ENCODE assay signal across 19 cellular contexts in the genomic region with DNA sequence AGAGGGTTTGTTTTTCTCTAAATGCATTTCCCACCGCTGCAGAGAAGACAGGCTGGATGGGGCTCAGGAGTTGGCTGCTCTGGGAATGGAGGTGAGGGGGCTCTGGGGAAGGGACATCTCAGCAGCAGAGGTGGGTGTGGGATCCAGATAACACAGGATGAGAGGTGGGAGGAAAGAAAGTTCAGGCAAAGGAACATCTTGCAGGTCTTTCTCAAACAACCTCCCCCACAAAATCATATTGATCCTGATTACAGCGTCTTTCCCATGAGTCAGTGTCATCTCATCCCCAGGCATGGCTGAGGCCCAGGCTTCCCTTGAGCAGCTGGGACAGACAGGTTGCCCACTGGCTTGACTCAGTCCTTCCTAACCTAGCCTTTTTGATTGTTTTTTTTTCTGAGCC. TPM values are rescaled to one million over a fixed set of nuclear protein-coding genes. Genes with fewer than 3 reads are reported as not detected.
DNase-seq lines count a peak whose midpoint lies in the region; ATAC-seq and TF ChIP-seq lines count a peak whose summit lies in the region.
"Had no signal": no experiment of that assay in that cellular context is flagged by ENCODE, and none has a peak within 500 bp of the region (broad histone marks: within the 10 kb centered on the region; RNA-seq: fewer than 3 reads in every experiment).

No MANE protein-coding gene starts in this region.

- peaks cover 29% of the 10 kb centered on the region for H3K4me1 Mint-ChIP-seq in activated CD8-positive, alpha-beta T cell treated with anti-CD3 and anti-CD28 coated beads for 36 hours (ENCODE audit: low read depth)

- H3K4me3 Mint-ChIP-seq in activated CD8-positive, alpha-beta T cell treated with anti-CD3 and anti-CD28 coated beads for 36 hours, result no peak overlapping the region
- H3K4me3 Mint-ChIP-seq: CD14-positive monocyte had no signal

- peaks cover 2% of the 10 kb centered on the region for H3K27me3 Mint-ChIP-seq in activated CD8-positive, alpha-beta T cell treated with anti-CD3 and anti-CD28 coated beads for 36 hours

- DNase-seq in activated CD8-positive, alpha-beta memory T cell treated with anti-CD3 and anti-CD28 coated beads for 24 hours, result peak; percentile 61
- DNase-seq in activated CD8-positive, alpha-beta memory T cell treated with anti-CD3 and anti-CD28 coated beads, Interleukin-2, amount 50 U/mL, for 4 hours, result no peak
- DNase-seq in D341Med (ENCODE audit: low spot score) (peak; percentile 11), foreskin keratinocyte (no peak), kidney tubule cell (ENCODE audit: low spot score) (no peak), dermis blood vessel endothelial cell (no peak)
- peak; percentile 61 for DNase-seq in activated CD8-positive, alpha-beta T cell treated with anti-CD3 and anti-CD28 coated beads for 36 hours
- DNase-seq: erythroblast, GOT3, left ventricle myocardium superior, Peyer's patch, upper lobe of left lung had no signal

- intact Hi-C loops in activated CD8-positive, alpha-beta T cell treated with anti-CD3 and anti-CD28 coated beads for 36 hours (cut with micrococcal nuclease), result loop anchor here (5.0 kb wide), 1 partner anchor 35 kb away; no protein-coding TSS in a partner anchor

- H3K27ac ChIP-seq in foreskin keratinocyte, result no peak overlapping the region
- H3K27ac ChIP-seq: cardiac muscle cell, neutrophil, Peyer's patch, upper lobe of left lung had no signal

- H3K27ac Mint-ChIP-seq in activated CD8-positive, alpha-beta T cell treated with anti-CD3 and anti-CD28 coated beads for 36 hours, result peak overlapping the region; percentile 43
- H3K27ac Mint-ChIP-seq: CD14-positive monocyte had no signal

- CTCF ChIA-PET in activated CD8-positive, alpha-beta T cell treated with anti-CD3 and anti-CD28 coated beads for 36 hours (lab: Charles Lee), result interaction anchor here (1.9 kb wide), 1 partner anchor 40 kb away, joined by 5 read pairs; no protein-coding TSS in a partner anchor

- H3K27me3 ChIP-seq in foreskin keratinocyte, result peaks cover 32% of the 10 kb centered on the region
- H3K27me3 ChIP-seq: Peyer's patch, upper lobe of left lung had no signal

- H3K9me3 Mint-ChIP-seq in activated CD8-positive, alpha-beta T cell treated with anti-CD3 and anti-CD28 coated beads for 36 hours, result no peaks in the 10 kb centered on the region

- POLR2A ChIA-PET in activated CD8-positive, alpha-beta T cell treated with anti-CD3 and anti-CD28 coated beads for 36 hours (lab: Charles Lee), result interaction anchor here (0.6 kb wide), 1 partner anchor 88 kb away, joined by 3 read pairs; no protein-coding TSS in a partner anchor

- no peak for TF ChIP-seq CTCF in activated CD8-positive, alpha-beta T cell treated with anti-CD3 and anti-CD28 coated beads for 36 hours (IDR thresholded peaks at IDR 0.05)
- TF ChIP-seq CTCF in foreskin keratinocyte (conservative IDR thresholded peaks at IDR 0.05), result no peak

- no peak for ATAC-seq in activated CD8-positive, alpha-beta T cell treated with anti-CD3 and anti-CD28 coated beads for 36 hours
- ATAC-seq in foreskin keratinocyte (peak; percentile 24), GM19452 (IDR thresholded peaks at IDR 0.05; ENCODE audit: unreplicated experiment) (no peak)
- ATAC-seq: left ventricle myocardium superior, SK-N-SH treated with all-trans-retinoic acid at 6 μM for 48 hours had no signal

- no peaks in the 10 kb centered on the region for H3K36me3 Mint-ChIP-seq in activated CD8-positive, alpha-beta T cell treated with anti-CD3 and anti-CD28 coated beads for 36 hours (ENCODE audit: low read depth)
- H3K36me3 Mint-ChIP-seq: CD14-positive monocyte had no signal

- H3K4me1 ChIP-seq in foreskin keratinocyte, result no peaks in the 10 kb centered on the region
- H3K4me1 ChIP-seq: upper lobe of left lung had no signal

RNA-seq across cellular contexts. Expression of gene ACSL6, which starts 11.3 kb away (rescaled TPM):
- 1 to 10 TPM; 3.3 to 4.7 TPM for total RNA-seq in activated CD8-positive, alpha-beta T cell treated with anti-CD3 and anti-CD28 coated beads for 36 hours
- total RNA-seq in foreskin keratinocyte (0.07 TPM in 2 replicates), dermis blood vessel endothelial cell (0.09 and 0.17 TPM in 2 replicates)
- 0.01 and 0.02 TPM in 2 replicates for polyA plus RNA-seq in foreskin keratinocyte
- total RNA-seq: A673 had no signal

RNA-seq across cellular contexts. Expression of gene IL3, which starts 37.7 kb away (rescaled TPM):
- under 1 TPM; 0.25 to 0.98 TPM for total RNA-seq in activated CD8-positive, alpha-beta T cell treated with anti-CD3 and anti-CD28 coated beads for 36 hours
- total RNA-seq in foreskin keratinocyte (not detected in 2 replicates), dermis blood vessel endothelial cell (not detected in 2 replicates)
- not detected in 2 replicates for polyA plus RNA-seq in foreskin keratinocyte
- total RNA-seq: A673, cardiac muscle cell, left ventricle myocardium superior, mucosa of gallbladder, Peyer's patch, upper lobe of left lung had no signal
- polyA plus RNA-seq: cardiac muscle cell, CD14-positive monocyte had no signal

RNA-seq across cellular contexts. Expression of gene CSF2, which starts 50.9 kb away (rescaled TPM):
- 10 to 100 TPM; 61.5 to 64.1 TPM for total RNA-seq in activated CD8-positive, alpha-beta T cell treated with anti-CD3 and anti-CD28 coated beads for 36 hours
- total RNA-seq in foreskin keratinocyte (7.9 and 25.2 TPM in 2 replicates), dermis blood vessel endothelial cell (0.14 and 0.34 TPM in 2 replicates)
- 9.7 and 30.4 TPM in 2 replicates for polyA plus RNA-seq in foreskin keratinocyte
- total RNA-seq: A673, cardiac muscle cell, left ventricle myocardium superior, mucosa of gallbladder, Peyer's patch had no signal
- polyA plus RNA-seq: cardiac muscle cell, CD14-positive monocyte had no signal

Comparison
In these comparisons a context has a peak if more than half of its experiments do, and no peak if none do; other contexts are left out.
1. DNase-seq: peak in activated CD8-positive, alpha-beta memory T cell treated with anti-CD3 and anti-CD28 coated beads for 24 hours (single experiment), D341Med (single experiment) and activated CD8-positive, alpha-beta T cell treated with anti-CD3 and anti-CD28 coated beads for 36 hours (single experiment); none in activated CD8-positive, alpha-beta memory T cell treated with anti-CD3 and anti-CD28 coated beads, Interleukin-2, amount 50 U/mL, for 4 hours (single experiment), foreskin keratinocyte (0 of 2), kidney tubule cell (single experiment) and dermis blood vessel endothelial cell (single experiment).